In the genomic region with DNA sequence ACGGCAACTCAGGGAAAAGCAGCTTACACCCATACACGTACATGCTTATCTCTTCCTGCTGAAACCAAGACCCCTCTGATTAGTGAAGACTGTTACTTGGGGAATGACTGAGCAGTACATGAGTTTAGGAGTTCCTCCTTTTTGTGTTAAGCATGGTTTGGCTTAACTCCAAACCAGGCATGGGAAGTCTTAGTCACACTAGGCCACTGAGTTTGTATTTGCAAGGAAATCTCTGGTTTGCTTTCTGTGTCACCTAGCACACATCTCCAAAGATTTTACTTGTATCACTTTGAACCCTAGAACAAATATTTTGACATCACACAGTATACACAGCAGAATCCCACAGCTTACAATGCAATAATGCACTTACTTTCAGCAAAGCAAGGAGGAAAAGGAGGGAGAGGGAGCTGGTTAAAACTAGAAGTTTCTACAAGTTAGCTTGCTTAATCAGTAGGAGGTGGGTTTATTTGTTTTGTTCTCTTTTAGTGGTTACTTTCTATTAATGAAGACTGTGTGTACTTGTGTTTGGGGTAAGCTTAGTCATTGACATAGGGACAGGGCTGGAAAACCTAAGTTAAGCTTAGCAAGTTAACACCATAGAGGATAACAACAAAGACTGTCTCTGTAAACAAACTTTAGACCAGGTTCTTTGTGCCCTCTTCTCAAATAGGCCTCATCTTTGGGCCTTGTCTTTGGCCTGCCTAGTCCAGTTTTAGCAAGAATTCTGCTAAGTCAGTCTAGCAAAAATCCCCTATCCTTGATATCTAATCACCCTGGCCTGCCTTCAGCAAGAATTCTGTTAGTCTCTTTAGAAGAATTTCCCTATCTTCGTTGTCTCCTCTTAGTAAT, we compare ENCODE assay signal across 8 cellular contexts.
DNase-seq lines count a peak whose midpoint lies in the region; ATAC-seq, FAIRE-seq and TF ChIP-seq lines count a peak whose summit lies in the region.

No MANE protein-coding gene starts in this region.

- no peak overlapping the region for H3K27ac ChIP-seq in keratinocyte (ENCODE audit: control insufficient read depth, insufficient read depth, low read length)

- no peaks in the 10 kb centered on the region for H3K36me3 ChIP-seq in keratinocyte (ENCODE audit: control insufficient read depth in 2 of 2, extremely low read depth in 1 of 2, insufficient read depth in 2 of 2, low read length in 2 of 2)

- no peak overlapping the region for H3K9ac ChIP-seq in keratinocyte (ENCODE audit: control insufficient read depth, extremely low read depth, insufficient read depth, low read length)

- no peaks in the 10 kb centered on the region for H3K27me3 ChIP-seq in keratinocyte (ENCODE audit: control insufficient read depth, extremely low read depth, insufficient read depth, low read length)

- no peak overlapping the region for H3K4me3 Mint-ChIP-seq in stimulated activated naive CD8-positive, alpha-beta T cell treated with anti-CD3 and anti-CD28 coated beads, Interleukin-15, amount 100 ng/mL, for 72 hours

- no peak overlapping the region for H2AFZ ChIP-seq in keratinocyte (ENCODE audit: control insufficient read depth, low read length)

- H3K9me3 ChIP-seq in keratinocyte (ENCODE audit: control insufficient read depth, low read depth, low read length) = no peaks in the 10 kb centered on the region

- H3K4me3 ChIP-seq in keratinocyte (ENCODE audit: control insufficient read depth in 2 of 3, extremely low read depth in 1 of 3, insufficient read depth in 2 of 3, low read depth in 1 of 3, low read length in 3 of 3) = no peak overlapping the region

- H4K20me1 ChIP-seq in keratinocyte (ENCODE audit: control insufficient read depth, extremely low read depth, insufficient read depth, low read length) = no peaks in the 10 kb centered on the region

- H3K27me3 Mint-ChIP-seq in stimulated activated naive CD8-positive, alpha-beta T cell treated with anti-CD3 and anti-CD28 coated beads, Interleukin-15, amount 100 ng/mL, for 72 hours = peaks cover 14% of the 10 kb centered on the region

- TF ChIP-seq CTCF in keratinocyte (optimal IDR thresholded peaks at IDR 0.05 in 1 of 3, IDR thresholded peaks at IDR 0.05 in 1 of 3, conservative IDR thresholded peaks at IDR 0.05 in 1 of 3; ENCODE audit: extremely low read depth in 1 of 3, insufficient read depth in 2 of 3, low read length in 3 of 3) = no peak

- ATAC-seq in stimulated activated naive CD8-positive, alpha-beta T cell treated with anti-CD3 and anti-CD28 coated beads, Interleukin-15, amount 100 ng/mL, for 72 hours = peak; percentile 63

- H3K4me1 ChIP-seq in keratinocyte (ENCODE audit: control insufficient read depth, extremely low read depth, insufficient read depth, low read length) = peaks cover 12% of the 10 kb centered on the region

- no peak overlapping the region for H3K27ac Mint-ChIP-seq in stimulated activated naive CD8-positive, alpha-beta T cell treated with anti-CD3 and anti-CD28 coated beads, Interleukin-15, amount 100 ng/mL, for 72 hours

- H3K4me1 Mint-ChIP-seq in stimulated activated naive CD8-positive, alpha-beta T cell treated with anti-CD3 and anti-CD28 coated beads, Interleukin-15, amount 100 ng/mL, for 72 hours = peaks cover 18% of the 10 kb centered on the region

- peak; percentile 74 for FAIRE-seq in keratinocyte (lab: Jason Lieb, UNC)

- H3K9me3 Mint-ChIP-seq in stimulated activated naive CD8-positive, alpha-beta T cell treated with anti-CD3 and anti-CD28 coated beads, Interleukin-15, amount 100 ng/mL, for 72 hours = no peaks in the 10 kb centered on the region

- no peaks in the 10 kb centered on the region for H3K9me1 ChIP-seq in keratinocyte (ENCODE audit: control insufficient read depth, extremely low read depth, insufficient read depth, low read length)

- DNase-seq in stimulated activated CD4-positive, alpha-beta T cell treated with anti-CD3 and anti-CD28 coated beads, Interleukin-12 subunit alpha, Interleukin-12 subunit beta, amount 100 ng/mL, for 48 hours (ENCODE audit: low read depth in 2 of 3, low spot score in 1 of 3) = peak in 2 of 3 donors; percentile 8 to 44
- no peak for DNase-seq in stimulated activated CD4-positive, alpha-beta T cell treated with anti-CD3 and anti-CD28 coated beads, Interleukin-4, amount 100 ng/mL, for 1 hour
- DNase-seq in HT-29 (ENCODE audit: low spot score) (peak; percentile 59), keratinocyte (ENCODE audit: low read depth, low spot score) (peak; percentile 35), COLO668 (lab: John Stamatoyannopoulos, UW; ENCODE audit: unreplicated experiment) (no peak), NCI-H2029 treated with DMSO at 0.1 percent for 48 hours (lab: John Stamatoyannopoulos, UW) (no peak)
- peak; percentile 46 to 57 for DNase-seq in activated T-cell treated with anti-CD3 and anti-CD28 coated beads, Interleukin-2, amount 50 U/mL, for 48 hours
- DNase-seq in stimulated activated naive CD8-positive, alpha-beta T cell treated with anti-CD3 and anti-CD28 coated beads, Interleukin-15, amount 100 ng/mL, for 72 hours = peak in 1 of 2 donors; percentile 14

- dilution Hi-C loops in keratinocyte (cut with MboI; ENCODE audit: extremely low pct_ligation_motif_present, low sequenced_read_pairs) = no loop called here

- H3K4me2 ChIP-seq in keratinocyte (ENCODE audit: control insufficient read depth, extremely low read depth, insufficient read depth, low read depth, low read length) = no peak overlapping the region

- H3K79me2 ChIP-seq in keratinocyte (ENCODE audit: control insufficient read depth, insufficient read depth, low read length) = no peaks in the 10 kb centered on the region

Comparison
In these comparisons a context has a peak if more than half of its experiments do, and no peak if none do; other contexts are left out.
1. DNase-seq: peak in stimulated activated CD4-positive, alpha-beta T cell treated with anti-CD3 and anti-CD28 coated beads, Interleukin-12 subunit alpha, Interleukin-12 subunit beta, amount 100 ng/mL, for 48 hours (2 of 3), HT-29 (single experiment), activated T-cell treated with anti-CD3 and anti-CD28 coated beads, Interleukin-2, amount 50 U/mL, for 48 hours (2 of 2) and keratinocyte (single experiment); none in stimulated activated CD4-positive, alpha-beta T cell treated with anti-CD3 and anti-CD28 coated beads, Interleukin-4, amount 100 ng/mL, for 1 hour (single experiment), COLO668 (single experiment) and NCI-H2029 treated with DMSO at 0.1 percent for 48 hours (single experiment).